Comparison of ENCODE assay signal across 2 cellular contexts in genomic region chr16:30063893-30064745, GRCh38.
TF ChIP-seq lines count a peak whose summit lies in the region.

No MANE protein-coding gene starts in this region.

TF ChIP-seq in GM12891, 5 proteins besides CTCF, POLR2A, EP300 and RAD21:
- TF ChIP-seq PAX5 (IDR thresholded peaks at IDR 0.05; ENCODE audit: insufficient read depth, low read length, severe bottlenecking) = no peak
- no peak for TF ChIP-seq TAF1 (IDR thresholded peaks at IDR 0.05; ENCODE audit: low read depth, low read length)
- TF ChIP-seq SPI1 (IDR thresholded peaks at IDR 0.05; ENCODE audit: low read depth, low read length) = no peak
- TF ChIP-seq POU2F2 (IDR thresholded peaks at IDR 0.05; ENCODE audit: low read depth, low read length) = no peak
- TF ChIP-seq POLR2AphosphoS5 (IDR thresholded peaks at IDR 0.05; ENCODE audit: low read depth, low read length) = no peak

TF ChIP-seq in IMR-90, 13 proteins besides CTCF, POLR2A, EP300 and RAD21:
- no peak for TF ChIP-seq MAZ (IDR thresholded peaks at IDR 0.05; ENCODE audit: borderline replicate concordance, low read depth, low read length)
- peak; percentile 81 for TF ChIP-seq USF2 (IDR thresholded peaks at IDR 0.05; ENCODE audit: low read depth, low read length)
- TF ChIP-seq MXI1 (IDR thresholded peaks at IDR 0.05; ENCODE audit: borderline replicate concordance, low read depth, low read length) = peak; percentile 30; the same call in 1 of the 2 replicates
